ENCODE assay signal across 10 cellular contexts in the genomic region with DNA sequence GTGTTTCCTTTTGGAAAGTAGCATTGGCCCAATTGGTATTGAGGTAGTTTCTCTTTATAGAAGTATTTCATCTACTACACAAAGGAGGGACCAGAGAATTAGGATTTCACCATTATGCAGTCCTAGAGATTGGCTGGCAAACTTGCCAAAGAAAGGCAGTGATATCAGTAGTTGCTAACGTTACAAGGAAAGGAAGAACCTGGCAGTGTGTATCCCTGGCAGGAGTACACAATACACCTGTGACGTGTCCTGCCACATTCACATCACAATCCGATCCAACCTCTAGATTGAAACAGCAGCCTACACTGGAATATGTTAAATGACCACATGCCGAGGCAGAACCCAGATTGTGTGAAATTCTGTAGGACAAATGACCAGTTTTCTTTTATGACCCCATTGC.
"Had no signal": no experiment of that assay in that cellular context is flagged by ENCODE, and none has a peak within 500 bp of the region (broad histone marks: within the 10 kb centered on the region; RNA-seq: fewer than 3 reads in every experiment).

No MANE protein-coding gene starts in this region.

- H3K9ac ChIP-seq: GM23248, KMS-11 had no signal

- FAIRE-seq: HTR-8/SVneo had no signal

- H3K9me3 ChIP-seq: HAP-1 had no signal

- ATAC-seq: HCT116 had no signal

- H3K4me3 ChIP-seq: GM23248, HAP-1 had no signal

- H3K36me3 ChIP-seq: HAP-1 had no signal

- DNase-seq: GOT3, H7, HFFc6, KBM-7 had no signal

- H3K27ac ChIP-seq: GM23248, HL-60, KMS-11 had no signal

- H3K4me2 ChIP-seq: KMS-11 had no signal

- H2AFZ ChIP-seq: GM23248 had no signal
